ENCODE assay signal across 8 cellular contexts in genomic region chr1:156797212-156797871, GRCh38. TPM values are rescaled to one million over a fixed set of nuclear protein-coding genes. Genes with fewer than 3 reads are reported as not detected.
DNase-seq lines count a peak whose midpoint lies in the region; ATAC-seq and TF ChIP-seq lines count a peak whose summit lies in the region.

No MANE protein-coding gene starts in this region.

- DNase-seq in NOMO-1 treated with DMSO at 0.1 percent for 48 hours (lab: John Stamatoyannopoulos, UW; ENCODE audit: unreplicated experiment) (peak; percentile 51), NOMO-1 treated with dmso at 0.1 percent for 144 hours (lab: John Stamatoyannopoulos, UW; ENCODE audit: unreplicated experiment) (no peak), SHP77 treated with DMSO at 0.1 percent for 48 hours (lab: John Stamatoyannopoulos, UW) (peak; percentile 42), inferior parietal cortex (ENCODE audit: extremely low spot score) (peak; percentile 74), omental fat pad (ENCODE audit: low spot score) (no peak)
- peak; percentile 60 for DNase-seq in stimulated activated naive CD8-positive, alpha-beta T cell treated with anti-CD3 and anti-CD28 coated beads, Interleukin-15, Interleukin-2, amounts not matched to agents 100 U/mL and 50 U/mL, for 24 hours

- ATAC-seq in stimulated activated naive CD8-positive, alpha-beta T cell treated with anti-CD3 and anti-CD28 coated beads, Interleukin-15, Interleukin-2, amounts not matched to agents 100 U/mL and 50 U/mL, for 24 hours = peak; percentile 56
- no peak for ATAC-seq in omental fat pad (ENCODE audit: low FRiP score)

- TF ChIP-seq CTCF in LNCAP (IDR thresholded peaks at IDR 0.05) = peak; percentile 92
- no peak for TF ChIP-seq CTCF in omental fat pad (IDR thresholded peaks at IDR 0.05)

- H3K27ac ChIP-seq in angular gyrus (ENCODE audit: low read depth, low read length) = peak overlapping the region; percentile 94

RNA-seq across cellular contexts. Expression of gene SH2D2A, which starts 19.3 kb away (rescaled TPM):
- 1 to 10 TPM; 2.2 to 6.5 (median 3.7) TPM for total RNA-seq in omental fat pad

RNA-seq across cellular contexts. Expression of gene PRCC, which starts 30.0 kb away (rescaled TPM):
- 10 to 100 TPM; 25.5 to 34.7 (median 28.2) TPM for total RNA-seq in omental fat pad

RNA-seq across cellular contexts. Expression of gene HDGF, which starts 45.9 kb away (rescaled TPM):
- 100 to 1,000 TPM; 124 to 242 (median 137) TPM for total RNA-seq in omental fat pad

RNA-seq across cellular contexts. Expression of gene MRPL24, which starts 56.5 kb away (rescaled TPM):
- 10 to 100 TPM; 45.0 to 74.4 (median 69.8) TPM for total RNA-seq in omental fat pad

Comparison
In these comparisons a context has a peak if more than half of its experiments do, and no peak if none do; other contexts are left out.
1. DNase-seq: peak in NOMO-1 treated with DMSO at 0.1 percent for 48 hours (single experiment), SHP77 treated with DMSO at 0.1 percent for 48 hours (single experiment), inferior parietal cortex (single experiment) and stimulated activated naive CD8-positive, alpha-beta T cell treated with anti-CD3 and anti-CD28 coated beads, Interleukin-15, Interleukin-2, amounts not matched to agents 100 U/mL and 50 U/mL, for 24 hours (single experiment); none in NOMO-1 treated with dmso at 0.1 percent for 144 hours (single experiment) and omental fat pad (single experiment).